Comparison of ENCODE assay signal across 1 cellular context in the genomic region with DNA sequence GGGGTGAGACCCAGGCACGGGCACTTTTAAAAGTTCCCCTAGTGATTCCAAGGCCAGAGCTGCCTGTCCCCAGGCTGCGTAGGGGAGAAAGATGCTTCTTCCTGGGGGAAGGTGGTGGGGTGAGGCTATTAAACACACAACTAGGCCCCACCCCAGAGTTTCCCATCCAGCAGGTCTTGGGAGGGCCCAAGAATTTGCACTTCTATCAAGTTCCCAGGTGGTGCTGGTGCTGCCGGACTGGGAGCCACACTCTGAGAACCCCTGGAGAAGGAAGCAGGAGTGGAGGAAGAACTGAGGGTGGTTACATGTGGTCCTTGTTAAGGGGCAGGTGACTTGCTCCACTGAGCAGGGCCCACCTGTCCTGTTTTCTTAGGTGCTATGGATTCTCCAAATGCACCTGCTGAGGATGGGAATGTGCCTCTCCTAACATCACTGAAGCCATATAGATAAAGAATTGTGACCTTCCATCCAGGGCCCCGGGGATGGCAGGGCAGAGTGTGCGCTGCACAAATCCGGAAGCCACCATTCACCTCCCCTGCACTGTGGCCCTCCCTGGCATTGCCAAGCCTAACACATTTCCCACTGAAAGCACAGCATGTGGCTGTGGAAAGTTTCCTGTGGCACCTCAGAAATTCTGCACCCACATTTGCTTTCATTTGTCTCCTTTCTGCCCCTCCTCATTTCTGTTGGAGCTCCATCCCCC.
TF ChIP-seq lines count a peak whose summit lies in the region.

No MANE protein-coding gene starts in this region.

TF ChIP-seq in SK-N-SH treated with all-trans-retinoic acid at 6 μM for 48 hours, 23 proteins besides CTCF, POLR2A, EP300 and RAD21 (continued from another document):
- TF ChIP-seq, protein P1, sequence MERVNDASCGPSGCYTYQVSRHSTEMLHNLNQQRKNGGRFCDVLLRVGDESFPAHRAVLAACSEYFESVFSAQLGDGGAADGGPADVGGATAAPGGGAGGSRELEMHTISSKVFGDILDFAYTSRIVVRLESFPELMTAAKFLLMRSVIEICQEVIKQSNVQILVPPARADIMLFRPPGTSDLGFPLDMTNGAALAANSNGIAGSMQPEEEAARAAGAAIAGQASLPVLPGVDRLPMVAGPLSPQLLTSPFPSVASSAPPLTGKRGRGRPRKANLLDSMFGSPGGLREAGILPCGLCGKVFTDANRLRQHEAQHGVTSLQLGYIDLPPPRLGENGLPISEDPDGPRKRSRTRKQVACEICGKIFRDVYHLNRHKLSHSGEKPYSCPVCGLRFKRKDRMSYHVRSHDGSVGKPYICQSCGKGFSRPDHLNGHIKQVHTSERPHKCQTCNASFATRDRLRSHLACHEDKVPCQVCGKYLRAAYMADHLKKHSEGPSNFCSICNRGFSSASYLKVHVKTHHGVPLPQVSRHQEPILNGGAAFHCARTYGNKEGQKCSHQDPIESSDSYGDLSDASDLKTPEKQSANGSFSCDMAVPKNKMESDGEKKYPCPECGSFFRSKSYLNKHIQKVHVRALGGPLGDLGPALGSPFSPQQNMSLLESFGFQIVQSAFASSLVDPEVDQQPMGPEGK (CRISPR knock-in tag; IDR thresholded peaks at IDR 0.05; ENCODE audit: borderline replicate concordance) = no peak
- no peak for TF ChIP-seq GLIS3 (CRISPR knock-in tag; IDR thresholded peaks at IDR 0.05)
